23 cellular contexts compared by ENCODE assay signal in genomic region chr1:110258734-110259133, GRCh38. TPM values are rescaled to one million over a fixed set of nuclear protein-coding genes. Genes with fewer than 3 reads are reported as not detected.
DNase-seq lines count a peak whose midpoint lies in the region; ATAC-seq and TF ChIP-seq lines count a peak whose summit lies in the region.
"Had no signal": no experiment of that assay in that cellular context is flagged by ENCODE, and none has a peak within 500 bp of the region (broad histone marks: within the 10 kb centered on the region; RNA-seq: fewer than 3 reads in every experiment).

No MANE protein-coding gene starts in this region.

- H3K4me1 ChIP-seq in mammary epithelial cell (ENCODE audit: insufficient read depth, low read length) = peaks cover 20% of the 10 kb centered on the region
- H3K4me1 ChIP-seq: SJSA1, transverse colon had no signal

- CTCF ChIA-PET in mammary epithelial cell (lab: Charles Lee; ENCODE audit: low non-redundant PET) = no interaction called here

- intact Hi-C loops in mammary epithelial cell (cut with micrococcal nuclease) = no loop called here

- no peak overlapping the region for H3K4me2 ChIP-seq in mammary epithelial cell (ENCODE audit: insufficient read depth, low read depth, low read length)

- DNase-seq in DMS79 (lab: John Stamatoyannopoulos, UW) (peak; percentile 76), M059J (ENCODE audit: low read depth) (peak; percentile 30), NCI-H345 (lab: John Stamatoyannopoulos, UW) (peak; percentile 65), mammary epithelial cell (no peak), cortex of kidney (lab: John Stamatoyannopoulos, UW) (no peak), D341Med (ENCODE audit: low spot score) (no peak), SKM-1 (lab: John Stamatoyannopoulos, UW; ENCODE audit: unreplicated experiment) (no peak)
- DNase-seq: activated CD8-positive, alpha-beta T cell treated with anti-CD3 and anti-CD28 coated beads for 36 hours; activated naive CD4-positive, alpha-beta T cell treated with Interleukin-2 at 50 U/mL for 16 hours; activated T-cell treated with anti-CD3 and anti-CD28 coated beads, Interleukin-2, amount 50 U/mL, for 1 hour; DMS53; HCEC 1CT; NCI-H1436; NCI-H748 treated with DMSO at 0.1 percent for 48 hours; occipital lobe; retina; stimulated activated CD4-positive, alpha-beta T cell treated with anti-CD3 and anti-CD28 coated beads, Interleukin-4, amount 100 ng/mL, for 4 hours; stimulated activated naive CD8-positive, alpha-beta T cell treated with anti-CD3 and anti-CD28 coated beads, Interleukin-15, amount 100 ng/mL, for 72 hours; transverse colon had no signal

- no TSS peak for BruUV-seq in mammary epithelial cell (replicated peaks; lab: Mats Ljungman, UMichigan)

- H3K79me2 ChIP-seq in mammary epithelial cell (ENCODE audit: insufficient read depth, low read length) = no peaks in the 10 kb centered on the region

- TF ChIP-seq CTCF in mammary epithelial cell (conservative IDR thresholded peaks at IDR 0.05 in 1 of 2, IDR thresholded peaks at IDR 0.05 in 1 of 2; ENCODE audit: extremely low read depth in 1 of 2, insufficient read depth in 1 of 2, low read depth in 1 of 2, low read length in 2 of 2) = no peak

- H3K36me3 ChIP-seq in mammary epithelial cell (ENCODE audit: insufficient read depth, low read length) = no peaks in the 10 kb centered on the region
- H3K36me3 ChIP-seq: SJSA1, transverse colon had no signal

- WGBS in mammary epithelial cell (ENCODE audit: low coverage, missing lambda C conversion rate) = 5% methylated on average over 2 of the region's 2 CpGs

- H3K9me3 ChIP-seq in mammary epithelial cell (replicated peaks; ENCODE audit: insufficient read depth, low read length) = no peaks in the 10 kb centered on the region
- H3K9me3 ChIP-seq: SJSA1, transverse colon had no signal

- no peaks in the 10 kb centered on the region for H4K20me1 ChIP-seq in mammary epithelial cell (ENCODE audit: insufficient read depth, low read length)

- no peaks in the 10 kb centered on the region for H3K27me3 ChIP-seq in mammary epithelial cell (ENCODE audit: insufficient read depth, low read length)
- H3K27me3 ChIP-seq: transverse colon had no signal

- H2AFZ ChIP-seq in mammary epithelial cell (ENCODE audit: low read depth, low read length) = peak overlapping the region; percentile 68

- H3K27ac ChIP-seq in mammary epithelial cell (ENCODE audit: insufficient read depth, low read depth, low read length) = no peak overlapping the region
- H3K27ac ChIP-seq: SJSA1, transverse colon had no signal

- no peak overlapping the region for H3K9ac ChIP-seq in mammary epithelial cell (ENCODE audit: insufficient read depth, low read length)

- no peak overlapping the region for H3K4me3 ChIP-seq in mammary epithelial cell (replicated peaks in 1 of 3; ENCODE audit: insufficient read depth in 1 of 3, low read depth in 2 of 3, low read length in 3 of 3)
- H3K4me3 ChIP-seq: SJSA1, transverse colon had no signal

- dilution Hi-C loops in mammary epithelial cell (cut with HindIII; ENCODE audit: low sequenced_read_pairs) = loop anchor here (5.0 kb wide), 1 partner anchor 56 kb away; no protein-coding TSS in a partner anchor

- no peak for ATAC-seq in HG03159 (IDR thresholded peaks at IDR 0.05; ENCODE audit: unreplicated experiment)
- ATAC-seq: activated CD8-positive, alpha-beta T cell treated with anti-CD3 and anti-CD28 coated beads for 36 hours; PC-3; stimulated activated naive CD8-positive, alpha-beta T cell treated with anti-CD3 and anti-CD28 coated beads, Interleukin-15, amount 100 ng/mL, for 72 hours; WTC11 had no signal

- in situ Hi-C loops in mammary epithelial cell (cut with MboI; ENCODE audit: low sequenced_read_pairs in 2 of 2) = no loop called here

RNA-seq across cellular contexts. Expression of gene KCNC4, which starts 48.6 kb away (rescaled TPM):
- 0.07 and 0.91 TPM in 2 replicates for total RNA-seq in M059J (2014; rRNA removed; shearing (Covaris generic))
- 1 to 10 TPM; 5.3 to 6.7 TPM for total RNA-seq in mammary epithelial cell
- 3.6 TPM for polyA plus RNA-seq in mammary epithelial cell
- 8.2 TPM for polyA minus RNA-seq in mammary epithelial cell

Comparison
In these comparisons a context has a peak if more than half of its experiments do, and no peak if none do; other contexts are left out.
1. DNase-seq: peak in DMS79 (single experiment), M059J (single experiment) and NCI-H345 (single experiment); none in mammary epithelial cell (single experiment), cortex of kidney (single experiment), D341Med (single experiment) and SKM-1 (single experiment).